Comparison of ENCODE assay signal across 21 cellular contexts in the genomic region with DNA sequence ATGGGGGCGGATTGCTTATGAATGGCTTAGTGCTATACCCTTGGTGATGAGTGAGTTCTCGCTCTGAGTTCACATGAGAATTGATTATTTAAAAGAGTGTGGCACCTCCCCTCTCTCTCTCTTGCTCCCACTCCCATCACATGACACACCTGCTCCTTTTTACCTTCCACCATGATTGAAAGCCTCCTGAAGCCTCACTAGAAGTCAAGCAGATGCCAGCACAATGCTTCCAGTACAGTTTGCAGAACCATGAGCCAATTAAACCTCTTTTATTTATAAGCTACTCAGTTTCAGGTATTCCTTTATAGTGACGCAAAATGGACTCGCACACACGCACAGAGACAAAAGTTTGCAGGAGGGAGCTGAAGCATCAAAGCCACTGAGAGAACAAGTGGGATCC.
DNase-seq lines count a peak whose midpoint lies in the region; ATAC-seq, FAIRE-seq and TF ChIP-seq lines count a peak whose summit lies in the region.
"Had no signal": no experiment of that assay in that cellular context is flagged by ENCODE, and none has a peak within 500 bp of the region (broad histone marks: within the 10 kb centered on the region; RNA-seq: fewer than 3 reads in every experiment).

No MANE protein-coding gene starts in this region.

- H3K36me3 ChIP-seq in BLaER1 treated with 17β-estradiol and CSF1 and Interleukin-3, amounts not matched to agents 10 nM and 100 nM: no peaks in the 10 kb centered on the region
- H3K36me3 ChIP-seq in HEK293 (ENCODE audit: control insufficient read depth in 2 of 2, insufficient read depth in 1 of 2, low read length in 2 of 2) (no peaks in the 10 kb centered on the region), K562 (ENCODE audit: control insufficient read depth, insufficient read depth, low read length) (no peaks in the 10 kb centered on the region), A673 (ENCODE audit: insufficient read depth, low read length, poor library complexity, severe bottlenecking) (no peaks in the 10 kb centered on the region)
- H3K36me3 ChIP-seq: BE2C, HAP-1 had no signal

- no peak for TF ChIP-seq EP300 in K562 (IDR thresholded peaks at IDR 0.05; ENCODE audit: low read length)

- peaks cover 0 to 45% (median 11%) of the 10 kb centered on the region in 10 experiments; a peak in 11 of 20 replicates for H3K4me1 ChIP-seq in BLaER1 treated with 17β-estradiol and CSF1 and Interleukin-3, amounts not matched to agents 10 nM and 100 nM
- H3K4me1 ChIP-seq in HEK293 (ENCODE audit: control insufficient read depth, insufficient read depth, low read length) (no peaks in the 10 kb centered on the region), K562 (replicated peaks in 1 of 2; ENCODE audit: control insufficient read depth in 2 of 2, insufficient read depth in 2 of 2, low read length in 2 of 2) (peaks cover 8 to 27% of the 10 kb centered on the region in 2 experiments; a peak in 4 of 5 replicates), A673 (ENCODE audit: insufficient read depth, low read length, poor library complexity, severe bottlenecking) (no peaks in the 10 kb centered on the region)
- H3K4me1 ChIP-seq: Caco-2, HAP-1 had no signal

- H3K4me2 ChIP-seq in BLaER1 treated with 17β-estradiol and CSF1 and Interleukin-3, amounts not matched to agents 10 nM and 100 nM: peak overlapping the region in 6 of 11 experiments; percentile 10 to 59 (median 28); a peak in 8 of 22 replicates
- no peak overlapping the region for H3K4me2 ChIP-seq in K562 (ENCODE audit: insufficient read depth, low read length)

- no peak for TF ChIP-seq RAD21 in K562 (CRISPR knock-in tag; conservative IDR thresholded peaks at IDR 0.05 in 1 of 2, IDR thresholded peaks at IDR 0.05 in 1 of 2)

- no peaks in the 10 kb centered on the region for H3K79me2 ChIP-seq in K562 (ENCODE audit: control insufficient read depth, insufficient read depth, low read length)

- H2AFZ ChIP-seq in K562 (ENCODE audit: low read depth, low read length): no peak overlapping the region

- no peak overlapping the region for H3K9ac ChIP-seq in BLaER1 treated with 17β-estradiol and CSF1 and Interleukin-3, amounts not matched to agents 10 nM and 100 nM
- H3K9ac ChIP-seq in K562 (ENCODE audit: insufficient read depth in 1 of 2, low read depth in 2 of 2, low read length in 2 of 2): no peak overlapping the region

- H3K27me3 ChIP-seq in BLaER1 treated with 17β-estradiol and CSF1 and Interleukin-3, amounts not matched to agents 10 nM and 100 nM: no peaks in the 10 kb centered on the region
- H3K27me3 ChIP-seq in K562 (ENCODE audit: control insufficient read depth in 2 of 2, insufficient read depth in 2 of 2, low read length in 2 of 2): no peaks in the 10 kb centered on the region
- no peaks in the 10 kb centered on the region for H3K27me3 ChIP-seq in A673 (replicated peaks; ENCODE audit: insufficient read depth, low read depth, low read length, poor library complexity)
- H3K27me3 ChIP-seq: BE2C had no signal

- WGBS in K562 (ENCODE audit: insufficient coverage, low coverage, missing lambda C conversion rate): 92% methylated on average over 5 of the region's 5 CpGs

- BruUV-seq in K562 (replicated peaks; lab: Mats Ljungman, UMichigan): no TSS peak
- no TSS peak for BruUV-seq in A673 (replicated peaks; lab: Mats Ljungman, UMichigan)

- in situ Hi-C loops in K562 (cut with MboI): no loop called here

- H3K4me3 ChIP-seq in BLaER1 treated with 17β-estradiol and CSF1 and Interleukin-3, amounts not matched to agents 10 nM and 100 nM: no peak overlapping the region
- H3K4me3 ChIP-seq in HEK293 (ENCODE audit: low read depth, low read length) (no peak overlapping the region), K562 (no peak overlapping the region), A673 (ENCODE audit: low read depth, low read length, poor library complexity, severe bottlenecking) (no peak overlapping the region)
- H3K4me3 ChIP-seq: HAP-1 had no signal

- CTCF ChIA-PET in HEK293 (lab: Yijun Ruan, JAX) (interaction anchor here (2.2 kb wide), 1 partner anchor 11 kb away, joined by 8 read pairs; no protein-coding TSS in a partner anchor), K562 (lab: Yijun Ruan, JAX; ENCODE audit: low intra/inter-chr PET ratio) (no interaction called here), A673 (lab: Charles Lee) (no interaction called here)

- intact Hi-C loops in K562 (cut with micrococcal nuclease): no loop called here
- intact Hi-C loops in A673 (cut with micrococcal nuclease; ENCODE audit: unreplicated experiment): no loop called here

- no peaks in the 10 kb centered on the region for H3K9me1 ChIP-seq in K562 (ENCODE audit: control insufficient read depth, insufficient read depth, low read length)

- H3K9me3 ChIP-seq in BLaER1 treated with 17β-estradiol and CSF1 and Interleukin-3, amounts not matched to agents 10 nM and 100 nM (replicated peaks in 1 of 11): peaks cover 0 to 11% (median 6%) of the 10 kb centered on the region in 11 experiments; a peak in 10 of 22 replicates
- H3K9me3 ChIP-seq in HEK293 (ENCODE audit: control insufficient read depth, insufficient read depth, low read depth, low read length): no peaks in the 10 kb centered on the region
- peaks cover 16% of the 10 kb centered on the region for H3K9me3 ChIP-seq in K562 (replicated peaks; ENCODE audit: control insufficient read depth, insufficient read depth, low read depth, low read length)
- H3K9me3 ChIP-seq in A673 (ENCODE audit: low read depth, low read length, poor library complexity, severe bottlenecking): no peaks in the 10 kb centered on the region
- H3K9me3 ChIP-seq: BE2C, Caco-2, HAP-1 had no signal

- TF ChIP-seq POLR2A in K562 (conservative IDR thresholded peaks at IDR 0.05): no peak

- TF ChIP-seq CTCF in HEK293 (tag by site-specific recombination; IDR thresholded peaks at IDR 0.05): no peak
- no peak for TF ChIP-seq CTCF in K562 (IDR thresholded peaks at IDR 0.05 in 2 of 3, conservative IDR thresholded peaks at IDR 0.05 in 1 of 3; ENCODE audit: insufficient read depth in 2 of 3, low read depth in 1 of 3, low read length in 3 of 3)
- TF ChIP-seq CTCF in A673 (conservative IDR thresholded peaks at IDR 0.05; ENCODE audit: low read depth, low read length): no peak

- no peak for DNase-seq in K562 (ENCODE audit: extremely low read depth in 1 of 4, low spot score in 3 of 4)
- DNase-seq in activated naive CD4-positive, alpha-beta T cell treated with anti-CD3 and anti-CD28 coated beads, Interleukin-2, amount 50 U/mL, for 16 hours: no peak
- DNase-seq in A673 (ENCODE audit: low spot score): no peak
- DNase-seq: ACHN; BE2C; C1 segment of cervical spinal cord; Caco-2; CD4-positive, CD25-positive, alpha-beta regulatory T cell; CD8-positive, alpha-beta T cell; DMS153; DND-41; GOT3 had no signal

- no peaks in the 10 kb centered on the region for H4K20me1 ChIP-seq in BLaER1 treated with 17β-estradiol and CSF1 and Interleukin-3, amounts not matched to agents 10 nM and 100 nM
- H4K20me1 ChIP-seq in K562 (replicated peaks; ENCODE audit: control insufficient read depth, insufficient read depth, low read length): no peaks in the 10 kb centered on the region

- H3K27ac ChIP-seq in BLaER1 treated with 17β-estradiol and CSF1 and Interleukin-3, amounts not matched to agents 10 nM and 100 nM: no peak overlapping the region; a peak in 2 of 22 replicates
- no peak overlapping the region for H3K27ac ChIP-seq in HEK293 (ENCODE audit: extremely low read depth, low read depth, low read length)
- H3K27ac ChIP-seq in K562 (ENCODE audit: extremely low read depth, low read depth, low read length): no peak overlapping the region
- H3K27ac ChIP-seq in A673 (ENCODE audit: low read depth, low read length, poor library complexity, severe bottlenecking): no peak overlapping the region
- H3K27ac ChIP-seq: 22Rv1 had no signal

- POLR2A ChIA-PET in HEK293 (lab: Yijun Ruan, JAX): no interaction called here
- POLR2A ChIA-PET in K562 (lab: Yijun Ruan, JAX): interaction anchor here (0.6 kb wide), 1 partner anchor 34 kb away, joined by 3 read pairs; no protein-coding TSS in a partner anchor
- POLR2A ChIA-PET in A673 (lab: Charles Lee; ENCODE audit: low non-redundant PET): no interaction called here

- ATAC-seq in K562 (no peak), HG02973 (IDR thresholded peaks at IDR 0.05; ENCODE audit: unreplicated experiment) (no peak)
- ATAC-seq: CD8-positive, alpha-beta T cell had no signal

- FAIRE-seq in K562 (lab: Jason Lieb, UNC): no peak
- FAIRE-seq: A204.1, G401.6, GM12892, H54 had no signal

TF ChIP-seq in HEK293, 187 proteins besides CTCF, POLR2A, EP300 and RAD21:
- peak; percentile 32; the same call in 1 of the 2 replicates for TF ChIP-seq ZFHX2 (tag by site-specific recombination; conservative IDR thresholded peaks at IDR 0.05)
- TF ChIP-seq ZNF670 (tag by site-specific recombination; IDR thresholded peaks at IDR 0.05; ENCODE audit: low read depth): no peak
- TF ChIP-seq ZBTB48 (tag by site-specific recombination; IDR thresholded peaks at IDR 0.05): no peak

TF ChIP-seq in K562, 482 proteins besides CTCF, POLR2A, EP300 and RAD21 (continues in another document):
- TF ChIP-seq, protein P1, sequence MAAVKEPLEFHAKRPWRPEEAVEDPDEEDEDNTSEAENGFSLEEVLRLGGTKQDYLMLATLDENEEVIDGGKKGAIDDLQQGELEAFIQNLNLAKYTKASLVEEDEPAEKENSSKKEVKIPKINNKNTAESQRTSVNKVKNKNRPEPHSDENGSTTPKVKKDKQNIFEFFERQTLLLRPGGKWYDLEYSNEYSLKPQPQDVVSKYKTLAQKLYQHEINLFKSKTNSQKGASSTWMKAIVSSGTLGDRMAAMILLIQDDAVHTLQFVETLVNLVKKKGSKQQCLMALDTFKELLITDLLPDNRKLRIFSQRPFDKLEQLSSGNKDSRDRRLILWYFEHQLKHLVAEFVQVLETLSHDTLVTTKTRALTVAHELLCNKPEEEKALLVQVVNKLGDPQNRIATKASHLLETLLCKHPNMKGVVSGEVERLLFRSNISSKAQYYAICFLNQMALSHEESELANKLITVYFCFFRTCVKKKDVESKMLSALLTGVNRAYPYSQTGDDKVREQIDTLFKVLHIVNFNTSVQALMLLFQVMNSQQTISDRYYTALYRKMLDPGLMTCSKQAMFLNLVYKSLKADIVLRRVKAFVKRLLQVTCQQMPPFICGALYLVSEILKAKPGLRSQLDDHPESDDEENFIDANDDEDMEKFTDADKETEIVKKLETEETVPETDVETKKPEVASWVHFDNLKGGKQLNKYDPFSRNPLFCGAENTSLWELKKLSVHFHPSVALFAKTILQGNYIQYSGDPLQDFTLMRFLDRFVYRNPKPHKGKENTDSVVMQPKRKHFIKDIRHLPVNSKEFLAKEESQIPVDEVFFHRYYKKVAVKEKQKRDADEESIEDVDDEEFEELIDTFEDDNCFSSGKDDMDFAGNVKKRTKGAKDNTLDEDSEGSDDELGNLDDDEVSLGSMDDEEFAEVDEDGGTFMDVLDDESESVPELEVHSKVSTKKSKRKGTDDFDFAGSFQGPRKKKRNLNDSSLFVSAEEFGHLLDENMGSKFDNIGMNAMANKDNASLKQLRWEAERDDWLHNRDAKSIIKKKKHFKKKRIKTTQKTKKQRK (IDR thresholded peaks at IDR 0.05; ENCODE audit: borderline replicate concordance, low read depth, low read length): no peak
- TF ChIP-seq CBX3 (IDR thresholded peaks at IDR 0.05; ENCODE audit: borderline replicate concordance in 1 of 2, low read length in 2 of 2) (peak in 1 of 2 experiments; percentile 84; a peak in 1 of 3 replicates), FOXA3 (CRISPR knock-in tag; conservative IDR thresholded peaks at IDR 0.05 in 1 of 2, IDR thresholded peaks at IDR 0.05 in 1 of 2) (no peak), ZNF239 (CRISPR knock-in tag; IDR thresholded peaks at IDR 0.05) (no peak)
